Comparison of ENCODE assay signal across 8 cellular contexts in the genomic region with DNA sequence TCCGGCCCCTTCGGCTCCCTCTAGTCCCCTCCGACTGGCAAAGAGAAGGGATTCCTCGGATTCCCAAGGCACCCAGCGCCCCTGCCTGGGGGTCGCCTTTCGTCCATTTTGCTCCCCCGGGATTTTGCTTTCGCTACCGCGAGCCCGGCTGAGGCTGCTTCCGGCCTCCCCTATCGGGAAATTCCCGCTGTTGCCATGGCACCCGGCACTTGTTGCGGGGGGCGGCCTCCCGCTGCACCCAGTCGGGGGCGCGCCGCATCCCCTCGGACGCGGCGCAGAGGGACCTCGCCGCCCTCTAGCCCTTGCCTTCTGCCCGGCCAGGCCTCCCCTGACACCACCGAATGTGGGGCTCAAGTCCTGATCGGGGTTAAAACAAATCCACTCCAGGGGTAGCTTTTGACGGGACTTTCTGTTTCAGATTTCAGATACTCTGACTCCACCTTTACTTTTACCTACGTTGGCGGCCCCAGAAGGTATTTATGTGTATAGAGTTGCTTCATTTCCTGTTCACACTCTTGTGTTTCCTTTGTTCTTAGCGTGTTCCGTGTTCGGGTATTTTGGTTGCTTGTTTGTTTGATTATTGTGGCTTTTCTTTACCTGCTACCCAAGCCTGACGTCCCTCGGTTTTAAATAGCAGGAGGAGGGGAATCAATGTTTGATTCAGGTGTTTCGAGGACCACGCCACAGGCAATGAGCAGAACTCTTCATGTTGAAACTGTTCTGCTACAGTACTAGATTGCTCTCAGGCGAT. TPM values are rescaled to one million over a fixed set of nuclear protein-coding genes. Genes with fewer than 3 reads are reported as not detected.
DNase-seq lines count a peak whose midpoint lies in the region; ATAC-seq and TF ChIP-seq lines count a peak whose summit lies in the region.

No MANE protein-coding gene starts in this region.

- H3K9me3 Mint-ChIP-seq in CD14-positive monocyte: no peaks in the 10 kb centered on the region

- peak overlapping the region; percentile 97 to 99 (median 98) for H3K27ac Mint-ChIP-seq in CD14-positive monocyte

- TF ChIP-seq POLR2A in GM19193 (IDR thresholded peaks at IDR 0.05; ENCODE audit: extremely low read depth, insufficient read depth, insufficient read length) (peak; percentile 63), ovary (IDR thresholded peaks at IDR 0.05) (no peak), transverse colon (IDR thresholded peaks at IDR 0.05) (peak; percentile 61)

- H3K4me1 ChIP-seq in Panc1 (ENCODE audit: control insufficient read depth, insufficient read depth, low read length) (peaks cover 29% of the 10 kb centered on the region; the same call in 1 of the 2 replicates), ovary (ENCODE audit: insufficient read depth) (no peaks in the 10 kb centered on the region), transverse colon (peaks cover 0 to 32% (median 5%) of the 10 kb centered on the region in 4 donors)

- intact Hi-C loops in CD14-positive monocyte (cut with micrococcal nuclease) (loop anchor here (5.0 to 10.0 kb wide), 3 partner anchors 54 to 223 kb away; partner anchors contain the start of gene EMB (in 1 of the 2)), Panc1 (cut with micrococcal nuclease; ENCODE audit: unreplicated experiment) (no loop called here), ovary (cut with DNase I) (no loop called here), transverse colon (cut with DNase I; ENCODE audit: low total_unique reads) (no loop called here)

- H3K4me3 ChIP-seq in Panc1 (ENCODE audit: low read depth in 2 of 2, low read length in 2 of 2): peak overlapping the region; percentile 68 to 84
- peak overlapping the region; percentile 77 for H3K4me3 ChIP-seq in ovary
- peak overlapping the region; percentile 55 to 85 (median 70) for H3K4me3 ChIP-seq in transverse colon

- POLR2A ChIA-PET in Panc1 (lab: Charles Lee): interaction anchor here (0.6 kb wide), 1 partner anchor 110 kb away, joined by 3 read pairs; no protein-coding TSS in a partner anchor

- H3K27me3 ChIP-seq in Panc1 (ENCODE audit: control insufficient read depth, insufficient read depth, low read length) (no peaks in the 10 kb centered on the region), ovary (no peaks in the 10 kb centered on the region), transverse colon (peaks cover 39% of the 10 kb centered on the region)

- peak; percentile 86 for ATAC-seq in HG03378 (IDR thresholded peaks at IDR 0.05; ENCODE audit: unreplicated experiment)
- ATAC-seq in Panc1: peak; percentile 84

- DNase-seq in CD14-positive monocyte (ENCODE audit: low spot score) (peak; percentile 71), Panc1 (ENCODE audit: low read depth, low spot score) (no peak), globus pallidus (ENCODE audit: low spot score) (peak; percentile 33), ovary (peak; percentile 73 to 82 (median 76)), transverse colon (peak; percentile 68)
- DNase-seq in activated effector memory CD4-positive, alpha-beta T cell treated with Interleukin-2 at 50 U/mL for 16 hours: peak; percentile 79

- TF ChIP-seq EP300 in ovary (IDR thresholded peaks at IDR 0.05) (no peak), transverse colon (IDR thresholded peaks at IDR 0.05; ENCODE audit: low read depth) (no peak)

- CTCF ChIA-PET in Panc1 (lab: Charles Lee): no interaction called here

- TF ChIP-seq CTCF in CD14-positive monocyte (IDR thresholded peaks at IDR 0.05): no peak
- no peak for TF ChIP-seq CTCF in Panc1 (IDR thresholded peaks at IDR 0.05)
- TF ChIP-seq CTCF in ovary (IDR thresholded peaks at IDR 0.05): no peak
- no peak for TF ChIP-seq CTCF in transverse colon (IDR thresholded peaks at IDR 0.05)

- H3K4me3 Mint-ChIP-seq in CD14-positive monocyte: peak overlapping the region; percentile 93 to 98

- H3K9me3 ChIP-seq in Panc1 (ENCODE audit: control insufficient read depth, insufficient read depth, low read depth, low read length): no peaks in the 10 kb centered on the region
- no peaks in the 10 kb centered on the region for H3K9me3 ChIP-seq in ovary
- H3K9me3 ChIP-seq in transverse colon: no peaks in the 10 kb centered on the region

- 1% methylated on average over 42 to 43 of the region's 43 CpGs for WGBS in ovary, 3 donors
- WGBS in transverse colon (ENCODE audit: low coverage in 1 of 2), 2 donors: 0 to 2% methylated on average over 9 to 38 of the region's 43 CpGs

- H3K36me3 ChIP-seq in Panc1 (ENCODE audit: control insufficient read depth, insufficient read depth, low read length) (no peaks in the 10 kb centered on the region; the same call in 1 of the 2 replicates), ovary (no peaks in the 10 kb centered on the region), transverse colon (no peaks in the 10 kb centered on the region)

- peaks cover 72% of the 10 kb centered on the region for H3K4me1 Mint-ChIP-seq in CD14-positive monocyte

- no TSS peak for BruUV-seq in Panc1 (replicated peaks; lab: Mats Ljungman, UMichigan)

- peak overlapping the region; percentile 97 for H3K27ac ChIP-seq in Panc1 (ENCODE audit: low read length)
- peak overlapping the region; percentile 75 to 84 for H3K27ac ChIP-seq in ovary
- peak overlapping the region; percentile 77 to 90 (median 88) for H3K27ac ChIP-seq in transverse colon

- H3K36me3 Mint-ChIP-seq in CD14-positive monocyte: peaks cover 8 to 10% of the 10 kb centered on the region in 2 donors

- no peaks in the 10 kb centered on the region for H3K27me3 Mint-ChIP-seq in CD14-positive monocyte (ENCODE audit: low read depth in 3 of 3)

- in situ Hi-C loops in Panc1 (cut with HindIII; ENCODE audit: low pct_unique_long_range_greater_than_20kb, low sequenced_read_pairs): no loop called here
- in situ Hi-C loops in transverse colon (cut with MboI; ENCODE audit: low pct_ligation_motif_present in 1 of 4, low pct_unique_long_range_greater_than_20kb in 1 of 4, low sequenced_read_pairs in 3 of 4): no loop called here

RNA-seq across cellular contexts. Expression of gene PARP8, which starts 1.4 kb away (rescaled TPM):
- 10 to 100 TPM; 27.5 to 40.6 TPM for polyA plus RNA-seq in CD14-positive monocyte
- total RNA-seq in Panc1 (2021; ENCODE audit: unreplicated experiment): 20.2 TPM
- polyA plus RNA-seq in Panc1 (2012; ENCODE audit: insufficient read length): 16.5 TPM
- 10 to 100 TPM; 11.2 to 21.4 (median 18.4) TPM for total RNA-seq in ovary
- 10 to 100 TPM in 1 of 2 donors, 1 to 10 TPM in 1; 4.4 to 19.8 TPM for polyA plus RNA-seq in ovary
- total RNA-seq in transverse colon: 10 to 100 TPM in 1 of 4 donors, 1 to 10 TPM in 3; 3.6 to 26.0 (median 6.1) TPM

Comparison
In these comparisons a context has a peak if more than half of its experiments do, and no peak if none do; other contexts are left out.
1. intact Hi-C loops: an anchor here in CD14-positive monocyte (5.0 to 10.0 kb wide); none called in Panc1, ovary and transverse colon.